In genomic region chr14:22564463-22564862, GRCh38 we compare ENCODE assay signal across 11 cellular contexts. TPM values are rescaled to one million over a fixed set of nuclear protein-coding genes. Genes with fewer than 3 reads are reported as not detected.
DNase-seq lines count a peak whose midpoint lies in the region; ATAC-seq and TF ChIP-seq lines count a peak whose summit lies in the region.
"Had no signal": no experiment of that assay in that cellular context is flagged by ENCODE, and none has a peak within 500 bp of the region (broad histone marks: within the 10 kb centered on the region; RNA-seq: fewer than 3 reads in every experiment).

No MANE protein-coding gene starts in this region.

- TF ChIP-seq POLR2A in GM19193 (IDR thresholded peaks at IDR 0.05; ENCODE audit: extremely low read depth, insufficient read depth, insufficient read length) = peak; percentile 7

- peaks cover 28 to 97% (median 71%) of the 10 kb centered on the region in 4 donors for H3K4me1 Mint-ChIP-seq in CD4-positive, CD25-positive, alpha-beta regulatory T cell
- peaks cover 84% of the 10 kb centered on the region for H3K4me1 Mint-ChIP-seq in activated naive CD8-positive, alpha-beta T cell treated with anti-CD3 and anti-CD28 coated beads, Interleukin-2, amount 10 ng/mL, durations not matched to agents 7 days and 5 days
- peaks cover 64 to 99% (median 93%) of the 10 kb centered on the region in 7 donors for H3K4me1 Mint-ChIP-seq in naive thymus-derived CD4-positive, alpha-beta T cell

- H3K27ac ChIP-seq in CD4-positive, CD25-positive, alpha-beta regulatory T cell (ENCODE audit: insufficient read depth, low read length, poor library complexity, severe bottlenecking) = peak overlapping the region; percentile 99
- peak overlapping the region; percentile 85 for H3K27ac ChIP-seq in naive thymus-derived CD4-positive, alpha-beta T cell (ENCODE audit: low read depth, low read length)
- H3K27ac ChIP-seq: C4-2B, neutrophil had no signal

- H3K9me3 Mint-ChIP-seq in CD4-positive, CD25-positive, alpha-beta regulatory T cell = no peaks in the 10 kb centered on the region
- H3K9me3 Mint-ChIP-seq in activated naive CD8-positive, alpha-beta T cell treated with anti-CD3 and anti-CD28 coated beads, Interleukin-2, amount 10 ng/mL, durations not matched to agents 7 days and 5 days = no peaks in the 10 kb centered on the region
- H3K9me3 Mint-ChIP-seq in naive thymus-derived CD4-positive, alpha-beta T cell = no peaks in the 10 kb centered on the region

- H3K27ac Mint-ChIP-seq in CD4-positive, CD25-positive, alpha-beta regulatory T cell = peak overlapping the region; percentile 96 to 100 (median 100)
- H3K27ac Mint-ChIP-seq in activated naive CD8-positive, alpha-beta T cell treated with anti-CD3 and anti-CD28 coated beads, Interleukin-2, amount 10 ng/mL, durations not matched to agents 7 days and 5 days = peak overlapping the region; percentile 85
- H3K27ac Mint-ChIP-seq in naive thymus-derived CD4-positive, alpha-beta T cell = peak overlapping the region; percentile 77 to 99 (median 99)

- no peaks in the 10 kb centered on the region for H3K9me3 ChIP-seq in CD4-positive, CD25-positive, alpha-beta regulatory T cell (ENCODE audit: control insufficient read depth in 2 of 2, low read length in 2 of 2)
- no peaks in the 10 kb centered on the region for H3K9me3 ChIP-seq in naive thymus-derived CD4-positive, alpha-beta T cell (ENCODE audit: control insufficient read depth in 2 of 3, low read length in 3 of 3)
- H3K9me3 ChIP-seq: neutrophil had no signal

- H3K27me3 Mint-ChIP-seq in CD4-positive, CD25-positive, alpha-beta regulatory T cell = no peaks in the 10 kb centered on the region
- no peaks in the 10 kb centered on the region for H3K27me3 Mint-ChIP-seq in activated naive CD8-positive, alpha-beta T cell treated with anti-CD3 and anti-CD28 coated beads, Interleukin-2, amount 10 ng/mL, durations not matched to agents 7 days and 5 days
- no peaks in the 10 kb centered on the region for H3K27me3 Mint-ChIP-seq in naive thymus-derived CD4-positive, alpha-beta T cell

- no peak for ATAC-seq in CD4-positive, CD25-positive, alpha-beta regulatory T cell (ENCODE audit: low read depth in 2 of 2)
- ATAC-seq in activated naive CD8-positive, alpha-beta T cell treated with anti-CD3 and anti-CD28 coated beads, Interleukin-2, amount 10 ng/mL, durations not matched to agents 7 days and 5 days (ENCODE audit: low read depth) = no peak
- ATAC-seq in naive thymus-derived CD4-positive, alpha-beta T cell = no peak
- ATAC-seq in SK-N-SH treated with all-trans-retinoic acid at 6 μM for 48 hours (no peak), HG02870 (IDR thresholded peaks at IDR 0.05; ENCODE audit: unreplicated experiment) (no peak), GM18511 (IDR thresholded peaks at IDR 0.05; ENCODE audit: unreplicated experiment) (no peak)

- CTCF ChIA-PET in naive thymus-derived CD4-positive, alpha-beta T cell (lab: Charles Lee) = interaction anchor here (0.6 to 1.9 kb wide), 6 partner anchors 14 to 651 kb away, joined by 3 to 5 read pairs (median 4); partner anchors contain the start of gene DAD1

- peaks cover 12% of the 10 kb centered on the region for H3K36me3 Mint-ChIP-seq in CD4-positive, CD25-positive, alpha-beta regulatory T cell
- peaks cover 18% of the 10 kb centered on the region for H3K36me3 Mint-ChIP-seq in activated naive CD8-positive, alpha-beta T cell treated with anti-CD3 and anti-CD28 coated beads, Interleukin-2, amount 10 ng/mL, durations not matched to agents 7 days and 5 days
- H3K36me3 Mint-ChIP-seq in naive thymus-derived CD4-positive, alpha-beta T cell = peaks cover 6 to 30% (median 14%) of the 10 kb centered on the region in 5 donors

- peak in 1 of 3 donors; percentile 40 for DNase-seq in CD4-positive, CD25-positive, alpha-beta regulatory T cell
- DNase-seq in activated naive CD8-positive, alpha-beta T cell treated with anti-CD3 and anti-CD28 coated beads, Interleukin-2, amount 10 ng/mL, durations not matched to agents 7 days and 5 days = no peak
- DNase-seq in naive thymus-derived CD4-positive, alpha-beta T cell = no peak
- no peak for DNase-seq in NCI-H446 (lab: John Stamatoyannopoulos, UW)
- DNase-seq: NCI-H2081 had no signal

- intact Hi-C loops in naive thymus-derived CD4-positive, alpha-beta T cell (cut with micrococcal nuclease) = loop anchor here in 1 of 2 donors (5.0 kb wide), 1 partner anchor 1297 kb away; the partner anchor contains the start of gene HNRNPC

- no peaks in the 10 kb centered on the region for H3K36me3 ChIP-seq in CD4-positive, CD25-positive, alpha-beta regulatory T cell (ENCODE audit: control insufficient read depth, insufficient read depth, low read length)
- peaks cover 0 to 9% (median 5%) of the 10 kb centered on the region in 3 experiments for H3K36me3 ChIP-seq in naive thymus-derived CD4-positive, alpha-beta T cell (ENCODE audit: control insufficient read depth in 2 of 3, insufficient read depth in 3 of 3, low read length in 3 of 3)

- no peaks in the 10 kb centered on the region for H3K27me3 ChIP-seq in CD4-positive, CD25-positive, alpha-beta regulatory T cell (ENCODE audit: control insufficient read depth, insufficient read depth, low read length)
- no peaks in the 10 kb centered on the region for H3K27me3 ChIP-seq in naive thymus-derived CD4-positive, alpha-beta T cell (ENCODE audit: control insufficient read depth in 2 of 2, insufficient read depth in 2 of 2, low read length in 2 of 2)
- H3K27me3 ChIP-seq: neutrophil had no signal

- peaks cover 99% of the 10 kb centered on the region for H3K4me1 ChIP-seq in CD4-positive, CD25-positive, alpha-beta regulatory T cell (ENCODE audit: control insufficient read depth, insufficient read depth, low read length, poor library complexity, severe bottlenecking)
- peaks cover 96 to 98% of the 10 kb centered on the region in 2 donors for H3K4me1 ChIP-seq in naive thymus-derived CD4-positive, alpha-beta T cell (ENCODE audit: control insufficient read depth in 2 of 2, insufficient read depth in 2 of 2, low read length in 2 of 2)

- POLR2A ChIA-PET in activated naive CD8-positive, alpha-beta T cell treated with anti-CD3 and anti-CD28 coated beads, Interleukin-2, amount 10 ng/mL, durations not matched to agents 7 days and 5 days (lab: Charles Lee) = interaction anchor here (0.7 to 13.1 kb wide), 8 partner anchors 9 to 828 kb away, joined by 3 to 315 read pairs (median 4); partner anchors contain the start of genes ACIN1 and C14orf119
- POLR2A ChIA-PET in naive thymus-derived CD4-positive, alpha-beta T cell (lab: Charles Lee) = interaction anchor here (0.7 to 11.7 kb wide), 15 partner anchors 9 to 702 kb away, joined by 3 to 223 read pairs (median 5); partner anchors contain the start of genes DAD1, LRP10 and RBM23

- H3K4me3 ChIP-seq in CD4-positive, CD25-positive, alpha-beta regulatory T cell (ENCODE audit: low read depth, low read length) = peak overlapping the region; percentile 70
- peak overlapping the region; percentile 1 for H3K4me3 ChIP-seq in naive thymus-derived CD4-positive, alpha-beta T cell (ENCODE audit: low read length)

- H3K4me3 Mint-ChIP-seq in CD4-positive, CD25-positive, alpha-beta regulatory T cell = peak overlapping the region; percentile 62 to 80 (median 71)
- H3K4me3 Mint-ChIP-seq in activated naive CD8-positive, alpha-beta T cell treated with anti-CD3 and anti-CD28 coated beads, Interleukin-2, amount 10 ng/mL, durations not matched to agents 7 days and 5 days = peak overlapping the region; percentile 41
- peak overlapping the region; percentile 62 to 83 (median 76) for H3K4me3 Mint-ChIP-seq in naive thymus-derived CD4-positive, alpha-beta T cell

TF ChIP-seq in SK-N-SH treated with all-trans-retinoic acid at 6 μM for 48 hours, 23 proteins besides CTCF, POLR2A, EP300 and RAD21 (continues in another document):
- TF ChIP-seq ESRRG (CRISPR knock-in tag; IDR thresholded peaks at IDR 0.05) (no peak), ZFP3 (CRISPR knock-in tag; IDR thresholded peaks at IDR 0.05) (no peak), ISL1 (CRISPR knock-in tag; IDR thresholded peaks at IDR 0.05) (no peak), CREB5 (CRISPR knock-in tag; IDR thresholded peaks at IDR 0.05; ENCODE audit: low read depth) (no peak), GLIS3 (CRISPR knock-in tag; IDR thresholded peaks at IDR 0.05) (no peak), TCF4 (CRISPR knock-in tag; IDR thresholded peaks at IDR 0.05; ENCODE audit: borderline replicate concordance) (no peak), ARNTL (CRISPR knock-in tag; IDR thresholded peaks at IDR 0.05; ENCODE audit: borderline replicate concordance, low read depth) (no peak), SNAI2 (CRISPR knock-in tag; IDR thresholded peaks at IDR 0.05) (no peak)

RNA-seq across cellular contexts. Expression of gene DAD1, which starts 24.6 kb away (rescaled TPM):
- 81.8 TPM for total RNA-seq in CD4-positive, CD25-positive, alpha-beta regulatory T cell
- polyA plus RNA-seq in CD4-positive, CD25-positive, alpha-beta regulatory T cell = 100 to 1,000 TPM; 630 to 720 (median 697) TPM
- 100 to 1,000 TPM; 124 to 148 TPM for total RNA-seq in activated naive CD8-positive, alpha-beta T cell treated with anti-CD3 and anti-CD28 coated beads, Interleukin-2, amount 10 ng/mL, durations not matched to agents 7 days and 5 days
- total RNA-seq in naive thymus-derived CD4-positive, alpha-beta T cell = 100 to 1,000 TPM in 3 of 5 experiments, 10 to 100 TPM in 2; 68.8 to 157 (median 117) TPM
- polyA plus RNA-seq in naive thymus-derived CD4-positive, alpha-beta T cell = 100 to 1,000 TPM; 766 to 777 TPM

RNA-seq across cellular contexts. Expression of gene ABHD4, which starts 33.6 kb away (rescaled TPM):
- 10.1 TPM for total RNA-seq in CD4-positive, CD25-positive, alpha-beta regulatory T cell
- 10 to 100 TPM; 10.2 to 13.4 (median 11.1) TPM for polyA plus RNA-seq in CD4-positive, CD25-positive, alpha-beta regulatory T cell
- total RNA-seq in activated naive CD8-positive, alpha-beta T cell treated with anti-CD3 and anti-CD28 coated beads, Interleukin-2, amount 10 ng/mL, durations not matched to agents 7 days and 5 days = 10 to 100 TPM; 13.0 to 17.9 TPM
- 10 to 100 TPM; 10.5 to 16.3 (median 14.7) TPM for total RNA-seq in naive thymus-derived CD4-positive, alpha-beta T cell
- polyA plus RNA-seq in naive thymus-derived CD4-positive, alpha-beta T cell = 10 to 100 TPM in 1 of 2 donors, 1 to 10 TPM in 1; 6.7 to 10.1 TPM
